ENCODE assay signal across 12 cellular contexts in genomic region chr2:43349944-43350343, GRCh38.
DNase-seq lines count a peak whose midpoint lies in the region; ATAC-seq and TF ChIP-seq lines count a peak whose summit lies in the region.
"Had no signal": no experiment of that assay in that cellular context is flagged by ENCODE, and none has a peak within 500 bp of the region (broad histone marks: within the 10 kb centered on the region; RNA-seq: fewer than 3 reads in every experiment).

No MANE protein-coding gene starts in this region.

- CTCF ChIA-PET in CD8-positive, alpha-beta memory T cell (lab: Charles Lee) = no interaction called here

- H3K27ac ChIP-seq in right cardiac atrium (ENCODE audit: low read length) (peak overlapping the region; percentile 37), fibroblast of lung (ENCODE audit: insufficient read depth, low read length) (no peak overlapping the region), parathyroid adenoma (peak overlapping the region; percentile 72), vagina (peak overlapping the region; percentile 86)
- H3K27ac ChIP-seq in CD8-positive, alpha-beta memory T cell (ENCODE audit: low read depth, low read length) = no peak overlapping the region

- no peaks in the 10 kb centered on the region for H4K20me1 ChIP-seq in fibroblast of lung (ENCODE audit: control insufficient read depth, extremely low read depth, insufficient read depth, low read length)

- H3K36me3 ChIP-seq in fibroblast of lung (ENCODE audit: control insufficient read depth, insufficient read depth, low read length) (no peaks in the 10 kb centered on the region), parathyroid adenoma (ENCODE audit: control insufficient read depth, insufficient read depth, low read length) (no peaks in the 10 kb centered on the region), vagina (no peaks in the 10 kb centered on the region)
- no peaks in the 10 kb centered on the region for H3K36me3 ChIP-seq in CD8-positive, alpha-beta memory T cell (ENCODE audit: insufficient read depth, low read length)

- H3K79me2 ChIP-seq in fibroblast of lung (ENCODE audit: control insufficient read depth, insufficient read depth, low read length) (no peaks in the 10 kb centered on the region), parathyroid adenoma (no peaks in the 10 kb centered on the region)

- H3K27me3 Mint-ChIP-seq in activated CD4-positive, alpha-beta T cell treated with anti-CD3 and anti-CD28 coated beads, Interleukin-2, amount 10 ng/mL, durations not matched to agents 24 days and 14 days = no peaks in the 10 kb centered on the region
- no peaks in the 10 kb centered on the region for H3K27me3 Mint-ChIP-seq in CD8-positive, alpha-beta memory T cell
- H3K27me3 Mint-ChIP-seq: activated naive CD8-positive, alpha-beta T cell; naive thymus-derived CD8-positive, alpha-beta T cell had no signal

- WGBS in right cardiac atrium = 66% methylated on average over 3 of the region's 3 CpGs

- POLR2A ChIA-PET in CD8-positive, alpha-beta memory T cell (lab: Charles Lee) = no interaction called here

- no peak for TF ChIP-seq POLR2A in vagina (IDR thresholded peaks at IDR 0.05)

- TF ChIP-seq CTCF in fibroblast of lung (conservative IDR thresholded peaks at IDR 0.05 in 1 of 2, IDR thresholded peaks at IDR 0.05 in 1 of 2; ENCODE audit: low read depth in 1 of 2, low read length in 2 of 2) (no peak), parathyroid adenoma (IDR thresholded peaks at IDR 0.05) (no peak), vagina (IDR thresholded peaks at IDR 0.05) (no peak)

- peaks cover 2% of the 10 kb centered on the region for H3K4me1 Mint-ChIP-seq in activated CD4-positive, alpha-beta T cell treated with anti-CD3 and anti-CD28 coated beads, Interleukin-2, amount 10 ng/mL, durations not matched to agents 24 days and 14 days
- peaks cover 0 to 3% (median 0%) of the 10 kb centered on the region in 3 donors for H3K4me1 Mint-ChIP-seq in CD8-positive, alpha-beta memory T cell

- intact Hi-C loops in right cardiac atrium (cut with DNase I) = no loop called here
- intact Hi-C loops in Right ventricle myocardium inferior (cut with DNase I) = loop anchor here (5.0 kb wide), 1 partner anchor 132 kb away; no protein-coding TSS in a partner anchor
- intact Hi-C loops in vagina (cut with DNase I) = no loop called here
- intact Hi-C loops in activated CD4-positive, alpha-beta T cell treated with anti-CD3 and anti-CD28 coated beads, Interleukin-2, amount 10 ng/mL, durations not matched to agents 24 days and 14 days (cut with micrococcal nuclease) = no loop called here

- H3K4me3 ChIP-seq in right cardiac atrium (ENCODE audit: low read length) (no peak overlapping the region), fibroblast of lung (replicated peaks in 1 of 4; ENCODE audit: control extremely low read depth in 1 of 4, insufficient read depth in 1 of 4, low read depth in 3 of 4, low read length in 4 of 4) (no peak overlapping the region), parathyroid adenoma (ENCODE audit: low read depth, low read length) (no peak overlapping the region), vagina (no peak overlapping the region)
- no peak overlapping the region for H3K4me3 ChIP-seq in CD8-positive, alpha-beta memory T cell (ENCODE audit: low read length)

- H3K36me3 Mint-ChIP-seq in activated CD4-positive, alpha-beta T cell treated with anti-CD3 and anti-CD28 coated beads, Interleukin-2, amount 10 ng/mL, durations not matched to agents 24 days and 14 days (ENCODE audit: low read depth) = peaks cover 2% of the 10 kb centered on the region
- H3K36me3 Mint-ChIP-seq in CD8-positive, alpha-beta memory T cell = peaks cover 0 to 24% (median 2%) of the 10 kb centered on the region in 3 donors

- DNase-seq in right cardiac atrium (no peak), Right ventricle myocardium inferior (ENCODE audit: missing footprints) (no peak), fibroblast of lung (ENCODE audit: low read depth in 2 of 2) (peak in 1 of 2 donors; percentile 91), vagina (ENCODE audit: extremely low spot score in 2 of 2) (no peak)
- no peak for DNase-seq in activated CD4-positive, alpha-beta T cell treated with anti-CD3 and anti-CD28 coated beads, Interleukin-2, amount 10 ng/mL, durations not matched to agents 24 days and 14 days
- no peak for DNase-seq in CD8-positive, alpha-beta memory T cell
- DNase-seq: KBM-7; naive thymus-derived CD8-positive, alpha-beta T cell; NCI-H774 had no signal

- H3K9me3 Mint-ChIP-seq in activated CD4-positive, alpha-beta T cell treated with anti-CD3 and anti-CD28 coated beads, Interleukin-2, amount 10 ng/mL, durations not matched to agents 24 days and 14 days = no peaks in the 10 kb centered on the region
- H3K9me3 Mint-ChIP-seq in CD8-positive, alpha-beta memory T cell = no peaks in the 10 kb centered on the region
- H3K9me3 Mint-ChIP-seq: naive thymus-derived CD8-positive, alpha-beta T cell had no signal

- no peak overlapping the region for H3K27ac Mint-ChIP-seq in activated CD4-positive, alpha-beta T cell treated with anti-CD3 and anti-CD28 coated beads, Interleukin-2, amount 10 ng/mL, durations not matched to agents 24 days and 14 days
- H3K27ac Mint-ChIP-seq in CD8-positive, alpha-beta memory T cell = peak overlapping the region in 2 of 8 donors; percentile 33 to 88
- H3K27ac Mint-ChIP-seq: activated naive CD8-positive, alpha-beta T cell had no signal

- no peak overlapping the region for H3K9ac ChIP-seq in fibroblast of lung (ENCODE audit: insufficient read depth, low read length)
- no peak overlapping the region for H3K9ac ChIP-seq in parathyroid adenoma

- no peak for ATAC-seq in right cardiac atrium
- ATAC-seq in Right ventricle myocardium inferior = no peak
- ATAC-seq in GM18498 (IDR thresholded peaks at IDR 0.05; ENCODE audit: unreplicated experiment) = no peak
- ATAC-seq: naive thymus-derived CD8-positive, alpha-beta T cell had no signal

- H3K27me3 ChIP-seq in right cardiac atrium (ENCODE audit: control insufficient read depth, insufficient read depth) (no peaks in the 10 kb centered on the region), fibroblast of lung (ENCODE audit: control insufficient read depth, insufficient read depth, low read length) (no peaks in the 10 kb centered on the region), parathyroid adenoma (ENCODE audit: control insufficient read depth, insufficient read depth, low read length) (no peaks in the 10 kb centered on the region), vagina (no peaks in the 10 kb centered on the region)
- H3K27me3 ChIP-seq in CD8-positive, alpha-beta memory T cell (ENCODE audit: insufficient read depth, low read length, poor library complexity, severe bottlenecking) = no peaks in the 10 kb centered on the region

- H3K4me3 Mint-ChIP-seq in activated CD4-positive, alpha-beta T cell treated with anti-CD3 and anti-CD28 coated beads, Interleukin-2, amount 10 ng/mL, durations not matched to agents 24 days and 14 days = no peak overlapping the region
- no peak overlapping the region for H3K4me3 Mint-ChIP-seq in CD8-positive, alpha-beta memory T cell
- H3K4me3 Mint-ChIP-seq: activated naive CD8-positive, alpha-beta T cell; naive thymus-derived CD8-positive, alpha-beta T cell had no signal

- no peak overlapping the region for H2AFZ ChIP-seq in fibroblast of lung (ENCODE audit: low read length)
- H2AFZ ChIP-seq in parathyroid adenoma = no peak overlapping the region

- peak overlapping the region; percentile 18 for H3K4me2 ChIP-seq in fibroblast of lung (ENCODE audit: extremely low read depth, insufficient read depth, low read length)
- peak overlapping the region; percentile 47 for H3K4me2 ChIP-seq in parathyroid adenoma (ENCODE audit: low read length)

- H3K4me1 ChIP-seq in right cardiac atrium (ENCODE audit: control insufficient read depth, insufficient read depth, low read length) (peaks cover 2% of the 10 kb centered on the region), fibroblast of lung (ENCODE audit: control insufficient read depth, extremely low read depth, insufficient read depth, low read length) (peaks cover 11% of the 10 kb centered on the region), parathyroid adenoma (peaks cover 36% of the 10 kb centered on the region), vagina (peaks cover 60% of the 10 kb centered on the region)
- no peaks in the 10 kb centered on the region for H3K4me1 ChIP-seq in CD8-positive, alpha-beta memory T cell (ENCODE audit: insufficient read depth, low read length)

- H3K9me3 ChIP-seq in right cardiac atrium (ENCODE audit: control insufficient read depth, low read length) = no peaks in the 10 kb centered on the region
- no peaks in the 10 kb centered on the region for H3K9me3 ChIP-seq in fibroblast of lung (ENCODE audit: control insufficient read depth, insufficient read depth, low read depth, low read length)
- no peaks in the 10 kb centered on the region for H3K9me3 ChIP-seq in parathyroid adenoma (ENCODE audit: control insufficient read depth, low read length)
- no peaks in the 10 kb centered on the region for H3K9me3 ChIP-seq in vagina
- H3K9me3 ChIP-seq in CD8-positive, alpha-beta memory T cell (ENCODE audit: low read length) = no peaks in the 10 kb centered on the region

Comparison
In these comparisons a context has a peak if more than half of its experiments do, and no peak if none do; other contexts are left out.
1. H3K27ac ChIP-seq: peak in right cardiac atrium (single experiment), parathyroid adenoma (single experiment) and vagina (single experiment); none in fibroblast of lung (single experiment) and CD8-positive, alpha-beta memory T cell (single experiment).